Comparison of ENCODE assay signal across 11 cellular contexts in genomic region chr15:69457304-69458280, GRCh38. TPM values are rescaled to one million over a fixed set of nuclear protein-coding genes. Genes with fewer than 3 reads are reported as not detected.
DNase-seq lines count a peak whose midpoint lies in the region; ATAC-seq, FAIRE-seq and TF ChIP-seq lines count a peak whose summit lies in the region.
"Had no signal": no experiment of that assay in that cellular context is flagged by ENCODE, and none has a peak within 500 bp of the region (broad histone marks: within the 10 kb centered on the region; RNA-seq: fewer than 3 reads in every experiment).

No MANE protein-coding gene starts in this region.

- peaks cover 24 to 31% of the 10 kb centered on the region in 2 donors for H3K4me1 ChIP-seq in left lung

- H3K27me3 Mint-ChIP-seq in glutamatergic neuron (ENCODE audit: unreplicated experiment), result no peaks in the 10 kb centered on the region

- ATAC-seq in HG03521 (IDR thresholded peaks at IDR 0.05; ENCODE audit: unreplicated experiment), result no peak
- ATAC-seq in left lung, result no peak
- no peak for ATAC-seq in HG03139 (IDR thresholded peaks at IDR 0.05; ENCODE audit: unreplicated experiment)

- peak overlapping the region; percentile 31 for H3K27ac ChIP-seq in AG04450 (ENCODE audit: low read depth, low read length)
- H3K27ac ChIP-seq in left lung, result no peak overlapping the region

- H3K36me3 Mint-ChIP-seq in glutamatergic neuron (ENCODE audit: unreplicated experiment), result no peaks in the 10 kb centered on the region

- peak overlapping the region; percentile 21 for H3K4me3 Mint-ChIP-seq in glutamatergic neuron (ENCODE audit: unreplicated experiment)

- H3K9me3 Mint-ChIP-seq in glutamatergic neuron (ENCODE audit: unreplicated experiment), result no peaks in the 10 kb centered on the region

- CTCF ChIA-PET in AG04450 (lab: Charles Lee), result interaction anchor here (0.7 to 1.0 kb wide), 3 partner anchors 8 to 18 kb away, joined by 3 to 4 read pairs (median 3); no protein-coding TSS in a partner anchor

- H3K27ac Mint-ChIP-seq in glutamatergic neuron (ENCODE audit: unreplicated experiment), result no peak overlapping the region

- TF ChIP-seq CTCF in AG04450 (IDR thresholded peaks at IDR 0.05; ENCODE audit: low read depth, low read length) (no peak), glutamatergic neuron (IDR thresholded peaks at IDR 0.05; ENCODE audit: partially characterized antibody, unreplicated experiment) (no peak), left lung (IDR thresholded peaks at IDR 0.05) (no peak)

- H3K36me3 ChIP-seq in left lung, result peaks cover 0 to 35% of the 10 kb centered on the region in 2 donors

- intact Hi-C loops in left lung (cut with DNase I), result no loop called here

- H3K4me3 ChIP-seq in AG04450 (ENCODE audit: low read depth, low read length), result no peak overlapping the region
- no peak overlapping the region for H3K4me3 ChIP-seq in left lung
- H3K4me3 ChIP-seq: esophagus muscularis mucosa had no signal

- POLR2A ChIA-PET in AG04450 (lab: Yijun Ruan, JAX), result interaction anchor here (1.0 kb wide), 1 partner anchor 43 kb away, joined by 6 read pairs; the partner anchor contains the start of gene KIF23

- peaks cover 5% of the 10 kb centered on the region for H3K4me1 Mint-ChIP-seq in glutamatergic neuron (ENCODE audit: low read depth, unreplicated experiment)

- H3K9me3 ChIP-seq in AG04450 (ENCODE audit: control insufficient read depth, insufficient read depth, low read length), result peaks cover 3% of the 10 kb centered on the region; the same call in 1 of the 2 replicates
- H3K9me3 ChIP-seq in left lung, result no peaks in the 10 kb centered on the region
- H3K9me3 ChIP-seq: esophagus muscularis mucosa had no signal

- FAIRE-seq in RCC 7860 (lab: Jason Lieb, UNC), result no peak

- DNase-seq in AG04450 (ENCODE audit: low read depth, low spot score) (no peak), EL (peak; percentile 38), RCC 7860 (ENCODE audit: low spot score) (peak; percentile 27), glutamatergic neuron (no peak), NCI-H1694 treated with DMSO at 0.1 percent for 48 hours (lab: John Stamatoyannopoulos, UW) (no peak), left lung (no peak)
- DNase-seq: activated CD4-positive, alpha-beta T cell treated with anti-CD3 and anti-CD28 coated beads, Interleukin-2, amount 50 U/mL, for 48 hours; NCI-H1092 treated with DMSO at 0.1 percent for 48 hours had no signal

- H3K27me3 ChIP-seq in AG04450 (ENCODE audit: control insufficient read depth, insufficient read depth, low read length) (no peaks in the 10 kb centered on the region), left lung (no peaks in the 10 kb centered on the region)
- H3K27me3 ChIP-seq: esophagus muscularis mucosa had no signal

RNA-seq across cellular contexts. Expression of gene RPLP1, which starts 5.0 kb away (rescaled TPM):
- 722 and 1,256 TPM in 2 replicates for polyA plus RNA-seq in AG04450 (2011; rRNA removed)
- 229 and 299 TPM in 2 replicates for polyA minus RNA-seq in AG04450 (2011; rRNA and poly(A)+ RNA removed)
- total RNA-seq in glutamatergic neuron (ENCODE audit: unreplicated experiment), result 572 TPM
- 1,000 to 10,000 TPM; 1,369 to 1,478 TPM for total RNA-seq in left lung

RNA-seq across cellular contexts. Expression of gene KIF23, which starts 43.4 kb away (rescaled TPM):
- polyA plus RNA-seq in AG04450 (2011; rRNA removed), result 14.6 and 20.0 TPM in 2 replicates
- polyA minus RNA-seq in AG04450 (2011; rRNA and poly(A)+ RNA removed), result 17.5 and 18.2 TPM in 2 replicates
- total RNA-seq in glutamatergic neuron (ENCODE audit: unreplicated experiment) (5.2 TPM), left lung (10 to 100 TPM in 1 of 2 donors, 1 to 10 TPM in 1; 3.5 to 15.4 TPM)

Comparison
In these comparisons a context has a peak if more than half of its experiments do, and no peak if none do; other contexts are left out.
1. DNase-seq: peak in EL (single experiment) and RCC 7860 (single experiment); none in AG04450 (single experiment), glutamatergic neuron (single experiment), NCI-H1694 treated with DMSO at 0.1 percent for 48 hours (single experiment) and left lung (0 of 2).